8 cellular contexts compared by ENCODE assay signal in the genomic region with DNA sequence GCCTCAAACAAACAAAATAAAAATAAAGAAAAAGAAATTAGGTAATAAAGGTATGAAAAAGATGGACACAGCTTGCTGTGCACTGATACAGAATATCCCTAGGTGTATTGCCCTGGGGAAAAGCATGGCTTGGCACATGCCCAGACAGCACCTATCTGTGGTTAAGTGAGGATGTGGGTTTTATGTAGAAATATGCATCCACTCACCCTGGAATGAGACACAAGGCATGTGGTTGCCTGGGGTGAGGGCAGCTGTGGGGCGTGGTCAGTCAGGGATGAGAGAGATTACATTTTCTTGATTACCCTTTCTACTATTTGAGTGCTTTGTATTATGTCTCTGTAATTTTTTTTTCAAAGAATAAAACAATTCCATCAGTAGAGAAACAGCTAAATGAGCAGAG. TPM values are rescaled to one million over a fixed set of nuclear protein-coding genes. Genes with fewer than 3 reads are reported as not detected.
DNase-seq lines count a peak whose midpoint lies in the region; FAIRE-seq and TF ChIP-seq lines count a peak whose summit lies in the region.

No MANE protein-coding gene starts in this region.

- H3K27ac ChIP-seq in brain microvascular endothelial cell, result no peak overlapping the region

- TF ChIP-seq CTCF in brain microvascular endothelial cell (IDR thresholded peaks at IDR 0.05; ENCODE audit: low read depth, low read length, missing control alignments), result no peak

- in situ Hi-C loops in brain microvascular endothelial cell (cut with HindIII; ENCODE audit: low pct_ligation_motif_present, low sequenced_read_pairs), result no loop called here

- FAIRE-seq in frontal cortex (lab: Jason Lieb, UNC), result no peak

- H3K36me3 ChIP-seq in brain microvascular endothelial cell (replicated peaks), result no peaks in the 10 kb centered on the region

- DNase-seq in HK-2 (ENCODE audit: unreplicated experiment) (peak; percentile 77), SKM-1 (lab: John Stamatoyannopoulos, UW; ENCODE audit: unreplicated experiment) (peak; percentile 41), brain microvascular endothelial cell (peak; percentile 61), skeletal muscle cell (ENCODE audit: low read depth) (peak; percentile 9), frontal cortex (ENCODE audit: low spot score in 2 of 2) (no peak), NCI-H1694 treated with DMSO at 0.1 percent for 48 hours (lab: John Stamatoyannopoulos, UW) (no peak), NCI-H526 (lab: John Stamatoyannopoulos, UW) (no peak), NCI-H524 treated with DMSO at 0.1 percent for 48 hours (lab: John Stamatoyannopoulos, UW) (no peak)

- H3K27me3 ChIP-seq in brain microvascular endothelial cell (replicated peaks), result no peaks in the 10 kb centered on the region

- H3K4me3 ChIP-seq in brain microvascular endothelial cell (ENCODE audit: low read depth, low read length), result no peak overlapping the region
- H3K4me3 ChIP-seq in skeletal muscle cell (ENCODE audit: low read depth, low read length), result no peak overlapping the region

RNA-seq across cellular contexts. Expression of a gene that starts 6.9 kb away (rescaled TPM):
- total RNA-seq in frontal cortex, result 1.6 TPM

RNA-seq across cellular contexts. Expression of a gene that starts 32.5 kb away (rescaled TPM):
- total RNA-seq in frontal cortex, result 81.9 TPM

Comparison
In these comparisons a context has a peak if more than half of its experiments do, and no peak if none do; other contexts are left out.
1. DNase-seq: peak in HK-2 (single experiment), SKM-1 (single experiment), brain microvascular endothelial cell (single experiment) and skeletal muscle cell (single experiment); none in frontal cortex (0 of 2), NCI-H1694 treated with DMSO at 0.1 percent for 48 hours (single experiment), NCI-H526 (0 of 2) and NCI-H524 treated with DMSO at 0.1 percent for 48 hours (single experiment).